In the genomic region with DNA sequence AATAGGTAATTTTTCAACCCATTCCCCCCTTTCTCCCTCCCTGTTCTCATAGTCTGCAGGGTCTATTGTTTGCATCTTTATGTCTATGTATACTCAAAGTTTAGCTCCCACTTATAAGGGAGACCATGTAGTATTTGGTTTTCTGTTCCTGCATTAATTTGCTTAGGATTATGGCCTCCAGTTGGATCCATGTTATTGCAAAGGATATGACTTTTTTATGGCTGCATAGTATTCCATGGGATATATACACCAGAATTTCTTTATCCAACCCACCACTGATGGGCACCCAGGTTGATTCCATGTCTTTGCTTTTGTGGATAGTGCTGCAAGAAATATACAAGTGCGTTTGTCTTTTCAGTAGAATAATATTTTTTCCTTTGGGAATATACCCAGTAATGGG, we compare ENCODE assay signal across 27 cellular contexts.
"Had no signal": no experiment of that assay in that cellular context is flagged by ENCODE, and none has a peak within 500 bp of the region (broad histone marks: within the 10 kb centered on the region; RNA-seq: fewer than 3 reads in every experiment).

No MANE protein-coding gene starts in this region.

- H3K4me1 ChIP-seq: colonic mucosa, foreskin keratinocyte, gastrocnemius medialis had no signal

- H3K36me3 ChIP-seq: colonic mucosa, esophagus muscularis mucosa, esophagus squamous epithelium, gastrocnemius medialis, gastroesophageal sphincter, heart left ventricle, heart right ventricle had no signal

- H3K9me3 ChIP-seq: colonic mucosa, esophagus muscularis mucosa, esophagus squamous epithelium, gastrocnemius medialis, gastroesophageal sphincter, heart left ventricle had no signal

- ATAC-seq: effector memory CD8-positive, alpha-beta T cell; esophagus mucosa; foreskin keratinocyte; gastrocnemius medialis; gastroesophageal sphincter; heart left ventricle; heart right ventricle had no signal

- H3K4me3 ChIP-seq: colonic mucosa, coronary artery, dorsolateral prefrontal cortex, esophagus muscularis mucosa, esophagus squamous epithelium, gastrocnemius medialis, gastroesophageal sphincter, heart left ventricle, heart right ventricle had no signal

- H3K27ac ChIP-seq: colonic mucosa, coronary artery, dorsolateral prefrontal cortex, epithelial cell of prostate, esophagus muscularis mucosa, esophagus squamous epithelium, foreskin keratinocyte, gastrocnemius medialis, gastroesophageal sphincter, heart left ventricle, heart right ventricle had no signal

- DNase-seq: colonic mucosa; cortex of kidney; dermis blood vessel endothelial cell; dorsolateral prefrontal cortex; effector CD4-positive, alpha-beta T cell; effector CD8-positive, alpha-beta T cell; effector memory CD4-positive, alpha-beta T cell; effector memory CD8-positive, alpha-beta T cell; endodermal cell; erythroblast; esophagus squamous epithelium; foreskin fibroblast; foreskin keratinocyte; foreskin melanocyte; gastrocnemius medialis; glutamatergic neuron; head of caudate nucleus; heart left ventricle; heart right ventricle had no signal

- H3K27me3 ChIP-seq: colonic mucosa, dorsolateral prefrontal cortex, esophagus muscularis mucosa, esophagus squamous epithelium, foreskin keratinocyte, gastrocnemius medialis, gastroesophageal sphincter, heart left ventricle, heart right ventricle had no signal

- FAIRE-seq: colon, endometrium, endothelial cell of umbilical vein had no signal
